8 cellular contexts compared by ENCODE assay signal in the genomic region with DNA sequence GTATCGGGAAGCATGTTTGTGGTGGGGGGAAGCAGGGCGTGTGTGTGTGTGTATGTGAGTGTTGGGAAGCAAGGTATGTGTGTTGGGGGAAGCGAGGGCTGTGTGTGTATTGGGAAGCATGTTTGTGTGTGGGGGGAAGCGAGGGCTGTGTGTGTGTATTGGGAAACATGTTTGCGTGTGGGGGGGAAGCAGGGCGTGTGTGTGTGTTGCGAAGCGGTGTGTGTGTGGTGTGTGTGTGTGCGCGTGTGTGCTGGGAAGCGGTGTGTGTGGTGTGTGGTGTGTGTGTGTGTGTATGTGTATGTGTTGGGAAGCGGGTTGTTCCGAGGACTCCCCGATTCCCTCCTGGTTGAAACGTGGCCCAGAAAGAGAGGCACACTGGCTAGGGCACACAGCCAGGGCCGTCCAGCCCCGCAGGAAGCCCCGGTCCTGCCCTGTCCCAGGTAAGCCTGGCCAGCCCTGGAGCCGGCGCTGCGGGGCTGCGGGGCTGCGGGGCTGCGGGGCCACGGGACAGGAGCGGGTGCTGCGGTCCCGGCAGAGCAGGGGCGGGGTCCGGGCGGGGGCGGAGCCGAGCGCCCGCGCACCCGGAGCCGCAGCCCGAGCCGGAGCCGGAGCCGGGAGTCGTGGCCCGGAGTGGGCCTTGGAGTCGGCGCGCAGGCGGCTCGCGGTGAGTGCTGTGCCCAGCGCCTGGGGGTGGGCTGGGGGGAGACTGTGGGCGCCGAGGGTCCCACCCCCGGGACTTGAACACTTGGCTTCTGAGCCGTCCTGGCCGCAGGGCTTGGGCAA. TPM values are rescaled to one million over a fixed set of nuclear protein-coding genes. Genes with fewer than 3 reads are reported as not detected.
DNase-seq lines count a peak whose midpoint lies in the region; ATAC-seq, FAIRE-seq and TF ChIP-seq lines count a peak whose summit lies in the region.

TSS of gene NOD2 (plus strand) at position 608 of the 783 bp plus-strand sequence. CDS start 5,890 bp downstream, outside the sequence.

- peaks cover 3% of the 10 kb centered on the region; the same call in 1 of the 2 replicates for H3K27me3 ChIP-seq in SJSA1 (replicated peaks)
- peaks cover 39% of the 10 kb centered on the region for H3K27me3 ChIP-seq in endodermal cell (ENCODE audit: control insufficient read depth, insufficient read depth, low read length, poor library complexity, severe bottlenecking)

- peak; percentile 8 to 59 for ATAC-seq in natural killer cell treated with Interleukin-12 subunit alpha and Interleukin-12 subunit beta and Interleukin-15 and Interleukin-18, amount 100 ng/mL, for 72 hours
- ATAC-seq in HG03159 (IDR thresholded peaks at IDR 0.05; ENCODE audit: unreplicated experiment) (no peak), HG02571 (IDR thresholded peaks at IDR 0.05; ENCODE audit: unreplicated experiment) (no peak), HG02763 (IDR thresholded peaks at IDR 0.05; ENCODE audit: unreplicated experiment) (no peak)

- H3K9me3 ChIP-seq in SJSA1 (replicated peaks) (no peaks in the 10 kb centered on the region), endodermal cell (ENCODE audit: control insufficient read depth, low read length) (no peaks in the 10 kb centered on the region)

- H3K27me3 Mint-ChIP-seq in endodermal cell (ENCODE audit: insufficient read depth), result peaks cover 31% of the 10 kb centered on the region
- H3K27me3 Mint-ChIP-seq in natural killer cell treated with Interleukin-12 subunit alpha and Interleukin-12 subunit beta and Interleukin-15 and Interleukin-18, amount 100 ng/mL, for 72 hours, result peaks cover 8 to 16% of the 10 kb centered on the region in 2 donors

- H3K27ac ChIP-seq in SJSA1 (no peak within 1 kb of the TSS), endodermal cell (ENCODE audit: low read depth, low read length) (no peak within 1 kb of the TSS)

- H3K36me3 ChIP-seq in SJSA1, result no peaks in the 10 kb centered on the region
- no peaks in the 10 kb centered on the region for H3K36me3 ChIP-seq in endodermal cell (ENCODE audit: control insufficient read depth, insufficient read depth, low read length)

- H3K4me1 ChIP-seq in SJSA1 (replicated peaks) (peaks cover 15% of the 10 kb centered on the region), endodermal cell (ENCODE audit: control insufficient read depth, insufficient read depth, low read length) (no peaks in the 10 kb centered on the region)

- H3K4me1 Mint-ChIP-seq in endodermal cell, result peaks cover 6% of the 10 kb centered on the region
- H3K4me1 Mint-ChIP-seq in natural killer cell treated with Interleukin-12 subunit alpha and Interleukin-12 subunit beta and Interleukin-15 and Interleukin-18, amount 100 ng/mL, for 72 hours (ENCODE audit: low read depth in 2 of 2), result peaks cover 54 to 60% of the 10 kb centered on the region in 2 donors

- in situ Hi-C loops in KBM-7 (cut with MboI; ENCODE audit: low pct_unique_long_range_greater_than_20kb, low sequenced_read_pairs), result no loop called here

- DNase-seq in GM12892 (ENCODE audit: insufficient read length) (peak; percentile 71), SJSA1 (ENCODE audit: low read depth in 1 of 2, low spot score in 2 of 2) (no peak), endodermal cell (peak; percentile 72), KBM-7 (no peak)
- DNase-seq in natural killer cell treated with Interleukin-12 subunit alpha and Interleukin-12 subunit beta and Interleukin-15 and Interleukin-18, amount 100 ng/mL, for 72 hours (ENCODE audit: low spot score), result no peak

- no peak within 1 kb of the TSS for H3K27ac Mint-ChIP-seq in endodermal cell
- peak within 1 kb of the TSS; percentile 89 to 95 for H3K27ac Mint-ChIP-seq in natural killer cell treated with Interleukin-12 subunit alpha and Interleukin-12 subunit beta and Interleukin-15 and Interleukin-18, amount 100 ng/mL, for 72 hours

- no peaks in the 10 kb centered on the region for H3K9me3 Mint-ChIP-seq in endodermal cell
- H3K9me3 Mint-ChIP-seq in natural killer cell treated with Interleukin-12 subunit alpha and Interleukin-12 subunit beta and Interleukin-15 and Interleukin-18, amount 100 ng/mL, for 72 hours, result no peaks in the 10 kb centered on the region

- no peak for TF ChIP-seq CTCF in endodermal cell (conservative IDR thresholded peaks at IDR 0.05)

- no peak within 1 kb of the TSS for H3K9ac ChIP-seq in endodermal cell (ENCODE audit: extremely low read depth, low read length, poor library complexity, severe bottlenecking)

- H3K4me3 ChIP-seq in SJSA1 (peak within 1 kb of the TSS; percentile 20), endodermal cell (ENCODE audit: low read length) (peak within 1 kb of the TSS; percentile 69)

- peak; percentile 48; the same call in 1 of the 2 replicates for TF ChIP-seq POLR2A in GM12892 (IDR thresholded peaks at IDR 0.05; ENCODE audit: low read depth, low read length)

- FAIRE-seq in GM12892 (lab: Jason Lieb, UNC), result peak; percentile 96

- peak within 1 kb of the TSS; percentile 46 for H3K4me3 Mint-ChIP-seq in endodermal cell
- peak within 1 kb of the TSS; percentile 91 for H3K4me3 Mint-ChIP-seq in natural killer cell treated with Interleukin-12 subunit alpha and Interleukin-12 subunit beta and Interleukin-15 and Interleukin-18, amount 100 ng/mL, for 72 hours

- WGBS in endodermal cell (ENCODE audit: insufficient coverage in 1 of 2, insufficient read length in 1 of 2), 2 experiments, result 22 to 31% methylated on average over 22 to 56 of the region's 56 CpGs

- H3K36me3 Mint-ChIP-seq in endodermal cell (ENCODE audit: low read depth), result no peaks in the 10 kb centered on the region
- H3K36me3 Mint-ChIP-seq in natural killer cell treated with Interleukin-12 subunit alpha and Interleukin-12 subunit beta and Interleukin-15 and Interleukin-18, amount 100 ng/mL, for 72 hours, result peaks cover 8% of the 10 kb centered on the region

RNA-seq across cellular contexts. Expression of gene NOD2, which starts in this region (rescaled TPM):
- 7.8 TPM for polyA plus RNA-seq in GM12892 (2012; ENCODE audit: missing spikeins)
- 0.05 TPM in 1 of 2 replicates, not detected in the other for total RNA-seq in SJSA1 (2014; rRNA removed; shearing (Covaris generic))
- total RNA-seq in endodermal cell, result under 1 TPM; 0.33 to 0.42 TPM
- 0.21 TPM for polyA plus RNA-seq in endodermal cell (2013, experiment 1 of 2)
- 0.12 TPM for polyA plus RNA-seq in endodermal cell (2013, experiment 2 of 2)
- total RNA-seq in natural killer cell treated with Interleukin-12 subunit alpha and Interleukin-12 subunit beta and Interleukin-15 and Interleukin-18, amount 100 ng/mL, for 72 hours, result 10 to 100 TPM in 1 of 2 donors, 1 to 10 TPM in 1; 3.7 to 11.2 TPM

Comparison
In these comparisons a context has a peak if more than half of its experiments do, and no peak if none do; other contexts are left out.
1. Peak in DNase-seq and H3K4me3 ChIP-seq in endodermal cell; RNA of the gene not detected or under 1 TPM.
2. ATAC-seq: peak in natural killer cell treated with Interleukin-12 subunit alpha and Interleukin-12 subunit beta and Interleukin-15 and Interleukin-18, amount 100 ng/mL, for 72 hours (2 of 2); none in HG03159 (single experiment), HG02571 (single experiment) and HG02763 (single experiment).